Comparison of ENCODE assay signal across 8 cellular contexts in the genomic region with DNA sequence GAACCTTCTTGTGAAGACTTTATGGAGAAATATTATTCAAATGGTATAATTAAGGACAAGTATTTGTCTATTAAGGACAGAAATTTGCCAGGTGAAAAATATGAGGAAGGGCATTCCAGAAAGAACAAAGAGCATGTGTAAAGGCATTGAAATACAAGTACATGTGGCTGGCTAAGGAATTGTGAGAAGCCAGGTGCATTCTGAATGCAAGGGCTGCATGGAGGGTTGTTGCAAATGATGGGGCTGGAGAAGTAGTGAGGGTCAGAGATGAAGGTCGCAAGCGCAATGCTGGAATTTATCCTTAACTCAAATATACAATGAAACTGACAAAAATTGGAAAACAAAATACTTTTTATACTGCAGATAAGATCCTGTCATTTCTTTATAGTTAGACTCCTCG.
"Had no signal": no experiment of that assay in that cellular context is flagged by ENCODE, and none has a peak within 500 bp of the region (broad histone marks: within the 10 kb centered on the region; RNA-seq: fewer than 3 reads in every experiment).

No MANE protein-coding gene starts in this region.

- H3K4me3 ChIP-seq: GM12878 had no signal

- ATAC-seq: GM12878 had no signal

- DNase-seq: GDM1, GF-D8 had no signal

- FAIRE-seq: G401.6, GM12878, GM12891, GM12892, GM18507, GM19239 had no signal
